Comparison of ENCODE assay signal across 9 cellular contexts in genomic region chr3:52090131-52090548, GRCh38. TPM values are rescaled to one million over a fixed set of nuclear protein-coding genes. Genes with fewer than 3 reads are reported as not detected.
A peak's percentile ranks its signal among the peaks of the same experiment; 100 is the strongest.
DNase-seq lines count a peak whose midpoint lies in the region; ATAC-seq, FAIRE-seq and TF ChIP-seq lines count a peak whose summit lies in the region.
"Had no signal": no experiment of that assay in that cellular context is flagged by ENCODE, and none has a peak within 500 bp of the region (broad histone marks: within the 10 kb centered on the region; RNA-seq: fewer than 3 reads in every experiment).

No MANE protein-coding gene starts in this region.

- CTCF ChIA-PET in endothelial cell of umbilical vein (lab: Charles Lee), result interaction anchor here (0.9 to 1.7 kb wide), 4 partner anchors 15 to 37 kb away, joined by 3 to 6 read pairs (median 4); no protein-coding TSS in a partner anchor

- TSS peak; percentile 79 for BruUV-seq in endothelial cell of umbilical vein (replicated peaks; lab: Mats Ljungman, UMichigan)

- POLR2A ChIA-PET in endothelial cell of umbilical vein (lab: Charles Lee), result no interaction called here

- peaks cover 58% of the 10 kb centered on the region for H3K4me1 ChIP-seq in endothelial cell of umbilical vein (ENCODE audit: control insufficient read depth, extremely low read depth, insufficient read depth, low read length)
- H3K4me1 ChIP-seq in Peyer's patch, result peaks cover 0 to 5% (median 0%) of the 10 kb centered on the region in 4 donors

- H3K9me1 ChIP-seq in endothelial cell of umbilical vein (replicated peaks; ENCODE audit: control insufficient read depth, extremely low read depth, insufficient read depth, low read length), result no peaks in the 10 kb centered on the region

- intact Hi-C loops in endothelial cell of umbilical vein (cut with micrococcal nuclease), result loop anchor here (1.0 to 2.0 kb wide), 2 partner anchors 31 to 33 kb away; no protein-coding TSS in a partner anchor

- H3K9ac ChIP-seq in endothelial cell of umbilical vein (replicated peaks; ENCODE audit: extremely low read depth, insufficient read depth, low read length), result peak overlapping the region; percentile 71

- no peaks in the 10 kb centered on the region for H3K79me2 ChIP-seq in endothelial cell of umbilical vein (ENCODE audit: control insufficient read depth, insufficient read depth, low read length)

- no peaks in the 10 kb centered on the region for H3K27me3 ChIP-seq in MG63
- no peaks in the 10 kb centered on the region for H3K27me3 ChIP-seq in endothelial cell of umbilical vein (ENCODE audit: control insufficient read depth in 2 of 2, insufficient read depth in 2 of 2, low read length in 2 of 2)
- H3K27me3 ChIP-seq in Peyer's patch, result no peaks in the 10 kb centered on the region

- H3K36me3 ChIP-seq in MG63 (no peaks in the 10 kb centered on the region), endothelial cell of umbilical vein (ENCODE audit: control insufficient read depth in 2 of 2, extremely low read depth in 1 of 2, insufficient read depth in 2 of 2, low read length in 2 of 2) (no peaks in the 10 kb centered on the region), Peyer's patch (no peaks in the 10 kb centered on the region)

- H4K20me1 ChIP-seq in endothelial cell of umbilical vein (replicated peaks; ENCODE audit: control insufficient read depth, extremely low read depth, insufficient read depth, low read length), result no peaks in the 10 kb centered on the region

- peak overlapping the region; percentile 41 for H3K4me2 ChIP-seq in endothelial cell of umbilical vein (ENCODE audit: insufficient read depth, low read length)

- TF ChIP-seq CTCF in endothelial cell of umbilical vein (IDR thresholded peaks at IDR 0.05; ENCODE audit: extremely low read depth in 1 of 2, insufficient read depth in 1 of 2, low read depth in 1 of 2, low read length in 2 of 2) (no peak), omental fat pad (IDR thresholded peaks at IDR 0.05) (no peak), Peyer's patch (IDR thresholded peaks at IDR 0.05) (no peak)

- ATAC-seq in omental fat pad (ENCODE audit: low FRiP score), result no peak

- no peak overlapping the region for H3K4me3 ChIP-seq in MG63
- H3K4me3 ChIP-seq in endothelial cell of umbilical vein (replicated peaks in 1 of 3; ENCODE audit: insufficient read depth in 1 of 3, low read depth in 1 of 3, low read length in 3 of 3), result no peak overlapping the region
- H3K4me3 ChIP-seq in Peyer's patch, result no peak overlapping the region

- DNase-seq in A172 (ENCODE audit: low spot score) (peak; percentile 77), MG63 (peak; percentile 60), endothelial cell of umbilical vein (ENCODE audit: low read depth, low spot score) (peak; percentile 79), myocyte (ENCODE audit: low read depth) (peak; percentile 98), omental fat pad (ENCODE audit: low spot score) (no peak), Peyer's patch (no peak), NCI-H1417 (lab: John Stamatoyannopoulos, UW) (no peak)
- DNase-seq in activated CD4-positive, CD25-positive, alpha-beta regulatory T cell treated with anti-CD3 and anti-CD28 coated beads, Interleukin-2, amount 50 U/mL, for 72 hours, result no peak

- H3K27ac ChIP-seq in endothelial cell of umbilical vein (ENCODE audit: insufficient read depth, low read depth, low read length) (peak overlapping the region; percentile 96), Peyer's patch (no peak overlapping the region)
- H3K27ac ChIP-seq: C4-2B had no signal

- dilution Hi-C loops in endothelial cell of umbilical vein (cut with MboI; ENCODE audit: extremely low pct_ligation_motif_present, low sequenced_read_pairs), result no loop called here

- H3K9me3 ChIP-seq in MG63 (no peaks in the 10 kb centered on the region), endothelial cell of umbilical vein (replicated peaks; ENCODE audit: control insufficient read depth, insufficient read depth, low read length) (no peaks in the 10 kb centered on the region), Peyer's patch (no peaks in the 10 kb centered on the region)

- peak; percentile 97 for FAIRE-seq in endothelial cell of umbilical vein (lab: Jason Lieb, UNC)

- H2AFZ ChIP-seq in endothelial cell of umbilical vein (ENCODE audit: low read depth, low read length), result peak overlapping the region; percentile 77

- TF ChIP-seq POLR2A in endothelial cell of umbilical vein (IDR thresholded peaks at IDR 0.05; ENCODE audit: low read depth, low read length) (no peak), Peyer's patch (IDR thresholded peaks at IDR 0.05) (no peak)

TF ChIP-seq in endothelial cell of umbilical vein, 7 proteins besides CTCF, POLR2A, EP300 and RAD21:
- TF ChIP-seq GATA2 (IDR thresholded peaks at IDR 0.05; ENCODE audit: insufficient read depth, insufficient read length, low read depth, low read length), result no peak
- peak; percentile 61 for TF ChIP-seq POLR2AphosphoS5 (IDR thresholded peaks at IDR 0.05; ENCODE audit: insufficient read depth, low read depth, low read length)
- TF ChIP-seq MYC (IDR thresholded peaks at IDR 0.05; ENCODE audit: low read depth, low read length), result peak; percentile 35
- TF ChIP-seq EZH2 (IDR thresholded peaks at IDR 0.05; ENCODE audit: borderline replicate concordance, low read depth, low read length, severe bottlenecking), result no peak
- TF ChIP-seq MAX (IDR thresholded peaks at IDR 0.05; ENCODE audit: insufficient read depth, insufficient read length), result no peak
- peak; percentile 52 for TF ChIP-seq JUN (IDR thresholded peaks at IDR 0.05; ENCODE audit: borderline replicate concordance, insufficient read depth, insufficient read length, low read depth)
- TF ChIP-seq FOS (IDR thresholded peaks at IDR 0.05; ENCODE audit: borderline replicate concordance, insufficient read depth, low read length), result peak; percentile 88

RNA-seq across cellular contexts. Expression of gene DUSP7, which starts 33.8 kb away (rescaled TPM):
- 14.1 and 16.3 TPM in 2 replicates for total RNA-seq in A172 (2014; rRNA removed; shearing (Covaris generic))
- 2.1 and 9.7 TPM in 2 replicates for total RNA-seq in MG63 (2014; rRNA removed; shearing (Covaris generic); ENCODE audit: low replicate concordance)
- total RNA-seq in endothelial cell of umbilical vein (29.2 and 30.5 TPM in 2 replicates), myocyte (8.9 and 12.3 TPM in 2 replicates), omental fat pad (10 to 100 TPM in 3 of 4 donors, 1 to 10 TPM in 1; 5.5 to 22.2 (median 16.8) TPM), Peyer's patch (1 to 10 TPM; 3.3 to 7.1 (median 6.0) TPM)
- 37.7 and 38.7 TPM in 2 replicates for polyA plus RNA-seq in endothelial cell of umbilical vein
- 26.7 and 27.3 TPM in 2 replicates for polyA plus RNA-seq in endothelial cell of umbilical vein (2011; cell fraction: cytosol; rRNA removed)
- 14.0 and 15.4 TPM in 2 replicates for polyA plus RNA-seq in endothelial cell of umbilical vein (2011; cell fraction: nucleus; rRNA removed)
- 13.1 and 13.8 TPM in 2 replicates for polyA plus RNA-seq in endothelial cell of umbilical vein (2012)
- 39.9 and 48.0 TPM in 2 replicates for polyA minus RNA-seq in endothelial cell of umbilical vein
- 33.2 TPM for polyA minus RNA-seq in endothelial cell of umbilical vein (2011; cell fraction: cytosol; rRNA and poly(A)+ RNA removed)
- 15.0 and 20.0 TPM in 2 replicates for polyA minus RNA-seq in endothelial cell of umbilical vein (2011; cell fraction: nucleus; rRNA and poly(A)+ RNA removed)
- polyA plus RNA-seq in myocyte (2012), result 10.9 TPM

Comparison
In these comparisons a context has a peak if more than half of its experiments do, and no peak if none do; other contexts are left out.
1. DNase-seq: peak in A172 (single experiment), MG63 (single experiment), endothelial cell of umbilical vein (single experiment) and myocyte (single experiment); none in omental fat pad (single experiment), activated CD4-positive, CD25-positive, alpha-beta regulatory T cell treated with anti-CD3 and anti-CD28 coated beads, Interleukin-2, amount 50 U/mL, for 72 hours (single experiment), Peyer's patch (0 of 3) and NCI-H1417 (0 of 3).